14 cellular contexts compared by ENCODE assay signal in genomic region chr3:171315101-171315500, GRCh38.
"Had no signal": no experiment of that assay in that cellular context is flagged by ENCODE, and none has a peak within 500 bp of the region (broad histone marks: within the 10 kb centered on the region; RNA-seq: fewer than 3 reads in every experiment).

No MANE protein-coding gene starts in this region.

- H3K4me3 Mint-ChIP-seq: activated CD4-positive, alpha-beta T cell treated with anti-CD3 and anti-CD28 coated beads for 36 hours; activated naive CD4-positive, alpha-beta T cell treated with anti-CD3 and anti-CD28 coated beads, Interleukin-2, amount 10 ng/mL, durations not matched to agents 7 days and 5 days; activated T-helper 17 cell treated with anti-CD3 and anti-CD28 coated beads, Interleukin-2, amount 50 U/mL, for 72 hours; mesothelial cell of epicardium had no signal

- H3K36me3 ChIP-seq: breast epithelium, esophagus muscularis mucosa, transverse colon had no signal

- ATAC-seq: activated CD4-positive, alpha-beta T cell treated with anti-CD3 and anti-CD28 coated beads for 36 hours; activated T-helper 17 cell treated with anti-CD3 and anti-CD28 coated beads, Interleukin-2, amount 50 U/mL, for 72 hours; left ventricle myocardium superior had no signal

- H3K27ac ChIP-seq: breast epithelium, esophagus muscularis mucosa, transverse colon had no signal

- H3K4me3 ChIP-seq: breast epithelium, esophagus muscularis mucosa, transverse colon had no signal

- H3K9me3 Mint-ChIP-seq: activated naive CD4-positive, alpha-beta T cell treated with anti-CD3 and anti-CD28 coated beads, Interleukin-2, amount 10 ng/mL, durations not matched to agents 7 days and 5 days; activated T-helper 17 cell treated with anti-CD3 and anti-CD28 coated beads, Interleukin-2, amount 50 U/mL, for 72 hours had no signal

- H3K27me3 Mint-ChIP-seq: activated CD4-positive, alpha-beta T cell treated with anti-CD3 and anti-CD28 coated beads for 36 hours; activated naive CD4-positive, alpha-beta T cell treated with anti-CD3 and anti-CD28 coated beads, Interleukin-2, amount 10 ng/mL, durations not matched to agents 7 days and 5 days; activated T-helper 17 cell treated with anti-CD3 and anti-CD28 coated beads, Interleukin-2, amount 50 U/mL, for 72 hours had no signal

- H3K27me3 ChIP-seq: breast epithelium, esophagus muscularis mucosa, transverse colon had no signal

- FAIRE-seq: endometrium had no signal

- H3K4me1 ChIP-seq: breast epithelium had no signal

- DNase-seq: activated CD4-positive, alpha-beta T cell treated with anti-CD3 and anti-CD28 coated beads for 36 hours; activated naive CD4-positive, alpha-beta T cell treated with anti-CD3 and anti-CD28 coated beads, Interleukin-2, amount 10 ng/mL, durations not matched to agents 7 days and 5 days; amygdala; left ventricle myocardium superior; stimulated activated CD4-positive, alpha-beta T cell treated with anti-CD3 and anti-CD28 coated beads, Interleukin-12 subunit alpha, Interleukin-12 subunit beta, amount 100 ng/mL, for 4 hours; stimulated activated naive CD4-positive, alpha-beta T cell; substantia nigra; T-helper 9 cell; transverse colon had no signal

- H3K36me3 Mint-ChIP-seq: mesothelial cell of epicardium had no signal

- H3K27ac Mint-ChIP-seq: activated CD4-positive, alpha-beta T cell treated with anti-CD3 and anti-CD28 coated beads for 36 hours; activated naive CD4-positive, alpha-beta T cell treated with anti-CD3 and anti-CD28 coated beads, Interleukin-2, amount 10 ng/mL, durations not matched to agents 7 days and 5 days; activated T-helper 17 cell treated with anti-CD3 and anti-CD28 coated beads, Interleukin-2, amount 50 U/mL, for 72 hours; mesothelial cell of epicardium had no signal

- H3K9me3 ChIP-seq: breast epithelium, esophagus muscularis mucosa, transverse colon had no signal
